Comparison of ENCODE assay signal across 1 cellular context in genomic region chr2:32061973-32062861, GRCh38.
TF ChIP-seq lines count a peak whose summit lies in the region.

No MANE protein-coding gene starts in this region.

TF ChIP-seq in HepG2, 621 proteins besides CTCF, POLR2A, EP300 and RAD21 (continued from another document and continues in another):
- TF ChIP-seq ZNF142 (CRISPR knock-in tag; IDR thresholded peaks at IDR 0.05) (peak; percentile 27; the same call in 1 of the 2 replicates), ZNF547 (CRISPR knock-in tag; IDR thresholded peaks at IDR 0.05) (no peak), KAT2B (IDR thresholded peaks at IDR 0.05; ENCODE audit: borderline replicate concordance, low read depth, low read length) (no peak), ZNF713 (CRISPR knock-in tag; IDR thresholded peaks at IDR 0.05) (peak; percentile 37; the same call in 1 of the 2 replicates), CEBPG (CRISPR knock-in tag; IDR thresholded peaks at IDR 0.05) (peak; percentile 15; the same call in 1 of the 2 replicates), ZNF20 (CRISPR knock-in tag; IDR thresholded peaks at IDR 0.05) (no peak), CREM (IDR thresholded peaks at IDR 0.05) (no peak), CREM (CRISPR knock-in tag; IDR thresholded peaks at IDR 0.05) (no peak), FOXK1 (CRISPR knock-in tag; IDR thresholded peaks at IDR 0.05; ENCODE audit: borderline replicate concordance, low read depth) (no peak), ARNT (IDR thresholded peaks at IDR 0.05) (0 out of 2 replicates have a peak, but pooled peaks have one; percentile 26), KLF13 (CRISPR knock-in tag; IDR thresholded peaks at IDR 0.05) (no peak), ZNF557 (CRISPR knock-in tag; IDR thresholded peaks at IDR 0.05) (0 out of 2 replicates have a peak, but pooled peaks have one; percentile 29), ZNF891 (CRISPR knock-in tag; IDR thresholded peaks at IDR 0.05) (no peak), ZNF280D (CRISPR knock-in tag; IDR thresholded peaks at IDR 0.05) (0 out of 2 replicates have a peak, but pooled peaks have one; percentile 74), ZNF605 (CRISPR knock-in tag; IDR thresholded peaks at IDR 0.05) (0 out of 2 replicates have a peak, but pooled peaks have one; percentile 54), ELF1 (CRISPR knock-in tag; IDR thresholded peaks at IDR 0.05) (peak; percentile 64; the same call in 1 of the 2 replicates), ATF3 (CRISPR knock-in tag; IDR thresholded peaks at IDR 0.05) (0 out of 2 replicates have a peak, but pooled peaks have one; percentile 29), RORA (CRISPR knock-in tag; IDR thresholded peaks at IDR 0.05) (no peak), ZNF614 (CRISPR knock-in tag; IDR thresholded peaks at IDR 0.05; ENCODE audit: borderline replicate concordance) (no peak), ZNF121 (CRISPR knock-in tag; IDR thresholded peaks at IDR 0.05) (peak; percentile 83), YY1 (IDR thresholded peaks at IDR 0.05; ENCODE audit: insufficient read depth, insufficient replicate concordance, low read depth, low read length) (no peak), ZKSCAN1 (IDR thresholded peaks at IDR 0.05; ENCODE audit: low read length) (no peak), MED13 (CRISPR knock-in tag; IDR thresholded peaks at IDR 0.05) (no peak), ZNF800 (CRISPR knock-in tag; IDR thresholded peaks at IDR 0.05) (no peak), ZNF331 (CRISPR knock-in tag; IDR thresholded peaks at IDR 0.05) (no peak), KLF16 (CRISPR knock-in tag; IDR thresholded peaks at IDR 0.05) (no peak), ZNF543 (CRISPR knock-in tag; IDR thresholded peaks at IDR 0.05) (no peak), LCORL (IDR thresholded peaks at IDR 0.05) (peak; percentile 19; the same call in 1 of the 2 replicates), LCORL (CRISPR knock-in tag; IDR thresholded peaks at IDR 0.05) (no peak), ZNF432 (CRISPR knock-in tag; IDR thresholded peaks at IDR 0.05; ENCODE audit: borderline replicate concordance) (no peak), ZNF225 (CRISPR knock-in tag; IDR thresholded peaks at IDR 0.05) (no peak), PREB (CRISPR knock-in tag; IDR thresholded peaks at IDR 0.05) (no peak), ESRRA (CRISPR knock-in tag; IDR thresholded peaks at IDR 0.05; ENCODE audit: low read depth) (no peak), ZNF607 (CRISPR knock-in tag; IDR thresholded peaks at IDR 0.05; ENCODE audit: borderline replicate concordance) (no peak), ZFP91 (CRISPR knock-in tag; IDR thresholded peaks at IDR 0.05; ENCODE audit: borderline replicate concordance) (0 out of 2 replicates have a peak, but pooled peaks have one; percentile 45), ZNF691 (CRISPR knock-in tag; IDR thresholded peaks at IDR 0.05; ENCODE audit: borderline replicate concordance, low read depth) (0 out of 2 replicates have a peak, but pooled peaks have one; percentile 43), IRF9 (CRISPR knock-in tag; IDR thresholded peaks at IDR 0.05; ENCODE audit: borderline replicate concordance) (no peak), NCOA2 (CRISPR knock-in tag; IDR thresholded peaks at IDR 0.05) (no peak), HOXA7 (CRISPR knock-in tag; IDR thresholded peaks at IDR 0.05) (no peak), ELF3 (CRISPR knock-in tag; IDR thresholded peaks at IDR 0.05) (peak; percentile 65; the same call in 1 of the 2 replicates), LRRFIP1 (CRISPR knock-in tag; conservative IDR thresholded peaks at IDR 0.05) (no peak), ZNF337 (CRISPR knock-in tag; IDR thresholded peaks at IDR 0.05; ENCODE audit: borderline replicate concordance, low read depth) (no peak), MTF2 (CRISPR knock-in tag; IDR thresholded peaks at IDR 0.05; ENCODE audit: borderline replicate concordance) (no peak)
